In the genomic region with DNA sequence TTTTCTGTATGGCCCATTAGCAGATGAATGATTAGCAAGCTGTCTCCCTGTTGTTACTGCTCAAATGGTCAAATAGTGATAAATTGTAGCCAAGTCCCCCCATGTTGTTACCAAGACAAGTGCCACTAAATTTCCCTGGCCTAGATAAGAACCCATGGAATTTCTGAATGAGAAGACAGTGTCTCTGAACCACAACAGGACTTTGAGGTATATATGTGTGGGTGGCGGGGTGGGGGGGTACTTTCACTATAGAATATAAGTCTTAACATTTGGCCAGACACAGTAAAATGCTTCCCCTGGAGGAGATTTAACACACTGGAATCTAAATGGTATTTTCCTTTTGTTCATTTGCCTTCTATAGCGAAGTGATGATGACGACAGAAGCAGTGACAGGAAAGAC, we compare ENCODE assay signal across 20 cellular contexts.
"Had no signal": no experiment of that assay in that cellular context is flagged by ENCODE, and none has a peak within 500 bp of the region (broad histone marks: within the 10 kb centered on the region; RNA-seq: fewer than 3 reads in every experiment).

No MANE protein-coding gene starts in this region.

- H3K27me3 Mint-ChIP-seq: activated naive CD8-positive, alpha-beta T cell treated with anti-CD3 and anti-CD28 coated beads, Interleukin-2, amount 10 ng/mL, durations not matched to agents 7 days and 5 days; effector memory CD8-positive, alpha-beta T cell had no signal

- FAIRE-seq: TTC549 had no signal

- H3K27me3 ChIP-seq: body of pancreas, sigmoid colon, testis, upper lobe of left lung had no signal

- H3K9me3 ChIP-seq: body of pancreas, left ventricle myocardium inferior, sigmoid colon, SK-N-SH, testis, upper lobe of left lung had no signal

- H3K4me3 Mint-ChIP-seq: activated naive CD8-positive, alpha-beta T cell treated with anti-CD3 and anti-CD28 coated beads, Interleukin-2, amount 10 ng/mL, durations not matched to agents 7 days and 5 days; effector memory CD8-positive, alpha-beta T cell; immature natural killer cell; T-helper 2 cell treated with Interferon-gamma antibody and Interleukin-4, amounts not matched to agents 5 μg/mL and 100 μg/mL, for 36 hours; WTC11 had no signal

- DNase-seq: activated CD8-positive, alpha-beta memory T cell treated with anti-CD3 and anti-CD28 coated beads, Interleukin-2, amount 50 U/mL, for 4 hours; activated naive CD8-positive, alpha-beta T cell treated with anti-CD3 and anti-CD28 coated beads, Interleukin-2, amount 10 ng/mL, durations not matched to agents 7 days and 5 days; body of pancreas; caudate nucleus; effector memory CD8-positive, alpha-beta T cell; immature natural killer cell; kidney glomerular epithelial cell; left ventricle myocardium inferior; mammary epithelial cell; occipital lobe; posterior cingulate gyrus; SHP77 treated with DMSO at 0.1 percent for 48 hours; sigmoid colon; SK-N-SH; testis; upper lobe of left lung had no signal

- H3K4me3 ChIP-seq: body of pancreas, left ventricle myocardium inferior, sigmoid colon, testis, upper lobe of left lung had no signal

- ATAC-seq: body of pancreas; effector memory CD8-positive, alpha-beta T cell; WTC11 had no signal

- H3K9me3 Mint-ChIP-seq: activated naive CD8-positive, alpha-beta T cell treated with anti-CD3 and anti-CD28 coated beads, Interleukin-2, amount 10 ng/mL, durations not matched to agents 7 days and 5 days; activated T-helper 2 cell treated with anti-CD3 and anti-CD28 coated beads, Interferon-gamma antibody, Interleukin-2, Interleukin-4, amounts not matched to agents 10 μg/mL and 5 μg/mL and 100 μg/mL, durations not matched to agents 14 hours and 24 hours and 36 hours; effector memory CD8-positive, alpha-beta T cell; immature natural killer cell; T-helper 2 cell treated with Interferon-gamma antibody and Interleukin-4, amounts not matched to agents 5 μg/mL and 100 μg/mL, for 36 hours; WTC11 had no signal

- H3K4me1 Mint-ChIP-seq: WTC11 had no signal

- H3K27ac Mint-ChIP-seq: activated naive CD8-positive, alpha-beta T cell treated with anti-CD3 and anti-CD28 coated beads, Interleukin-2, amount 10 ng/mL, durations not matched to agents 7 days and 5 days; activated T-helper 2 cell treated with anti-CD3 and anti-CD28 coated beads, Interferon-gamma antibody, Interleukin-2, Interleukin-4, amounts not matched to agents 10 μg/mL and 5 μg/mL and 100 μg/mL, durations not matched to agents 14 hours and 24 hours and 36 hours; effector memory CD8-positive, alpha-beta T cell; T-helper 2 cell treated with Interferon-gamma antibody and Interleukin-4, amounts not matched to agents 5 μg/mL and 100 μg/mL, for 36 hours; WTC11 had no signal

- H3K27ac ChIP-seq: body of pancreas, left ventricle myocardium inferior, sigmoid colon, testis, upper lobe of left lung had no signal

- H3K4me1 ChIP-seq: body of pancreas, sigmoid colon, testis, upper lobe of left lung had no signal
